In genomic region chr2:171793691-171794678, GRCh38 we compare ENCODE assay signal across 13 cellular contexts.
DNase-seq lines count a peak whose midpoint lies in the region; ATAC-seq and TF ChIP-seq lines count a peak whose summit lies in the region.
"Had no signal": no experiment of that assay in that cellular context is flagged by ENCODE, and none has a peak within 500 bp of the region (broad histone marks: within the 10 kb centered on the region; RNA-seq: fewer than 3 reads in every experiment).

No MANE protein-coding gene starts in this region.

- no peak for DNase-seq in stimulated activated naive CD8-positive, alpha-beta T cell treated with anti-CD3 and anti-CD28 coated beads, Interleukin-15, Interleukin-2, amounts not matched to agents 100 U/mL and 50 U/mL, for 24 hours
- no peak for DNase-seq in stimulated activated naive CD8-positive, alpha-beta T cell treated with anti-CD3 and anti-CD28 coated beads, Interleukin-15, amount 100 ng/mL, for 72 hours
- DNase-seq in T-helper 17 cell (no peak), fibroblast of the aortic adventitia (ENCODE audit: low read depth) (peak; percentile 26), CD14-positive monocyte (ENCODE audit: low spot score) (no peak)
- no peak for DNase-seq in effector CD8-positive, alpha-beta T cell (lab: John Stamatoyannopoulos, UW)
- DNase-seq in effector memory CD8-positive, alpha-beta T cell: no peak
- DNase-seq: body of pancreas, foreskin keratinocyte, right cardiac atrium, Right ventricle myocardium superior had no signal

- no peak overlapping the region for H3K4me3 Mint-ChIP-seq in stimulated activated naive CD8-positive, alpha-beta T cell treated with anti-CD3 and anti-CD28 coated beads, Interleukin-15, amount 100 ng/mL, for 72 hours
- H3K4me3 Mint-ChIP-seq in T-helper 17 cell: no peak overlapping the region
- no peak overlapping the region for H3K4me3 Mint-ChIP-seq in CD14-positive monocyte
- H3K4me3 Mint-ChIP-seq in effector memory CD8-positive, alpha-beta T cell: no peak overlapping the region
- H3K4me3 Mint-ChIP-seq: natural killer cell treated with Interleukin-12 subunit alpha and Interleukin-12 subunit beta and Interleukin-15 and Interleukin-18, amount 100 ng/mL, for 72 hours had no signal

- ATAC-seq in stimulated activated naive CD8-positive, alpha-beta T cell treated with anti-CD3 and anti-CD28 coated beads, Interleukin-15, Interleukin-2, amounts not matched to agents 100 U/mL and 50 U/mL, for 24 hours: peak; percentile 32
- ATAC-seq in stimulated activated naive CD8-positive, alpha-beta T cell treated with anti-CD3 and anti-CD28 coated beads, Interleukin-15, amount 100 ng/mL, for 72 hours: no peak
- no peak for ATAC-seq in T-helper 17 cell
- ATAC-seq in GM19351 (IDR thresholded peaks at IDR 0.05; ENCODE audit: unreplicated experiment): no peak
- ATAC-seq in effector memory CD8-positive, alpha-beta T cell (replicated peaks): no peak
- ATAC-seq: body of pancreas; foreskin keratinocyte; natural killer cell treated with Interleukin-12 subunit alpha and Interleukin-12 subunit beta and Interleukin-15 and Interleukin-18, amount 100 ng/mL, for 72 hours; right cardiac atrium had no signal

- intact Hi-C loops in CD14-positive monocyte (cut with micrococcal nuclease): no loop called here

- no peaks in the 10 kb centered on the region for H3K9me3 Mint-ChIP-seq in stimulated activated naive CD8-positive, alpha-beta T cell treated with anti-CD3 and anti-CD28 coated beads, Interleukin-15, amount 100 ng/mL, for 72 hours
- no peaks in the 10 kb centered on the region for H3K9me3 Mint-ChIP-seq in CD14-positive monocyte
- H3K9me3 Mint-ChIP-seq in effector memory CD8-positive, alpha-beta T cell: no peaks in the 10 kb centered on the region
- H3K9me3 Mint-ChIP-seq: natural killer cell treated with Interleukin-12 subunit alpha and Interleukin-12 subunit beta and Interleukin-15 and Interleukin-18, amount 100 ng/mL, for 72 hours had no signal

- no peak overlapping the region for H3K27ac Mint-ChIP-seq in stimulated activated naive CD8-positive, alpha-beta T cell treated with anti-CD3 and anti-CD28 coated beads, Interleukin-15, amount 100 ng/mL, for 72 hours
- H3K27ac Mint-ChIP-seq in T-helper 17 cell: peak overlapping the region; percentile 72
- peak overlapping the region in 2 of 7 donors; percentile 26 to 64 for H3K27ac Mint-ChIP-seq in CD14-positive monocyte
- H3K27ac Mint-ChIP-seq in effector memory CD8-positive, alpha-beta T cell: peak overlapping the region in 1 of 2 donors; percentile 23
- H3K27ac Mint-ChIP-seq: natural killer cell treated with Interleukin-12 subunit alpha and Interleukin-12 subunit beta and Interleukin-15 and Interleukin-18, amount 100 ng/mL, for 72 hours had no signal

- H3K27me3 Mint-ChIP-seq in stimulated activated naive CD8-positive, alpha-beta T cell treated with anti-CD3 and anti-CD28 coated beads, Interleukin-15, amount 100 ng/mL, for 72 hours: no peaks in the 10 kb centered on the region
- no peaks in the 10 kb centered on the region for H3K27me3 Mint-ChIP-seq in T-helper 17 cell
- H3K27me3 Mint-ChIP-seq in CD14-positive monocyte (ENCODE audit: low read depth in 3 of 3): no peaks in the 10 kb centered on the region
- H3K27me3 Mint-ChIP-seq in effector memory CD8-positive, alpha-beta T cell: no peaks in the 10 kb centered on the region
- H3K27me3 Mint-ChIP-seq: natural killer cell treated with Interleukin-12 subunit alpha and Interleukin-12 subunit beta and Interleukin-15 and Interleukin-18, amount 100 ng/mL, for 72 hours had no signal

- H3K36me3 Mint-ChIP-seq in T-helper 17 cell (ENCODE audit: low read depth) (peaks cover 6% of the 10 kb centered on the region), CD14-positive monocyte (peaks cover 46% of the 10 kb centered on the region in 2 donors)
- H3K36me3 Mint-ChIP-seq in effector memory CD8-positive, alpha-beta T cell (ENCODE audit: insufficient read depth): peaks cover 18% of the 10 kb centered on the region

- peaks cover 22% of the 10 kb centered on the region for H3K4me1 Mint-ChIP-seq in stimulated activated naive CD8-positive, alpha-beta T cell treated with anti-CD3 and anti-CD28 coated beads, Interleukin-15, amount 100 ng/mL, for 72 hours
- H3K4me1 Mint-ChIP-seq in T-helper 17 cell (peaks cover 9% of the 10 kb centered on the region), CD14-positive monocyte (peaks cover 26% of the 10 kb centered on the region)
- no peaks in the 10 kb centered on the region for H3K4me1 Mint-ChIP-seq in effector memory CD8-positive, alpha-beta T cell (ENCODE audit: low read depth in 2 of 2)

- H3K9me3 ChIP-seq in T-helper 17 cell (ENCODE audit: control insufficient read depth, low read length, poor library complexity, severe bottlenecking): no peaks in the 10 kb centered on the region
- H3K9me3 ChIP-seq: body of pancreas had no signal

- no peak overlapping the region for H3K4me3 ChIP-seq in fibroblast of the aortic adventitia (ENCODE audit: low read depth, low read length)
- H3K4me3 ChIP-seq: body of pancreas had no signal

- TF ChIP-seq CTCF in fibroblast of the aortic adventitia (IDR thresholded peaks at IDR 0.05; ENCODE audit: insufficient read depth, low read length) (no peak), CD14-positive monocyte (IDR thresholded peaks at IDR 0.05) (no peak)
